ENCODE assay signal across 8 cellular contexts in genomic region chr11:4094348-4095291, GRCh38. TPM values are rescaled to one million over a fixed set of nuclear protein-coding genes. Genes with fewer than 3 reads are reported as not detected.
DNase-seq lines count a peak whose midpoint lies in the region; ATAC-seq and TF ChIP-seq lines count a peak whose summit lies in the region.

Gene RRM1 (plus strand): TSS chr11:4094799. CDS start chr11:4095013, 214 bp downstream.

- peak within 1 kb of the TSS; percentile 83 for H3K27ac ChIP-seq in angular gyrus (ENCODE audit: low read depth, low read length)
- peak within 1 kb of the TSS; percentile 90 to 94 for H3K27ac ChIP-seq in prostate gland
- H3K27ac ChIP-seq in urinary bladder (ENCODE audit: low read depth) = peak within 1 kb of the TSS; percentile 89

- peak; percentile 95 to 98 for DNase-seq in NCI-H187 (lab: John Stamatoyannopoulos, UW)
- DNase-seq in T-helper 2 cell = peak; percentile 84 to 98 (median 92)
- DNase-seq in left ventricle myocardium superior = peak; percentile 94
- DNase-seq in prostate gland (ENCODE audit: low spot score) = peak; percentile 94

- peak; percentile 78 for TF ChIP-seq POLR2A in prostate gland (IDR thresholded peaks at IDR 0.05)

- H3K27me3 ChIP-seq in prostate gland (replicated peaks; ENCODE audit: insufficient read depth) = no peaks in the 10 kb centered on the region

- intact Hi-C loops in left ventricle myocardium superior (cut with micrococcal nuclease) (no loop called here), prostate gland (cut with DNase I) (no loop called here)

- H3K36me3 ChIP-seq in prostate gland = peaks cover 0 to 4% of the 10 kb centered on the region in 2 donors
- no peaks in the 10 kb centered on the region for H3K36me3 ChIP-seq in urinary bladder (ENCODE audit: insufficient read depth)

- under 1% methylated on average over 58 of the region's 74 CpGs for WGBS in prostate gland
- under 1% methylated on average over 74 of the region's 74 CpGs for WGBS in urinary bladder

- H3K9me3 ChIP-seq in prostate gland = no peaks in the 10 kb centered on the region

- ATAC-seq in GM18498 (IDR thresholded peaks at IDR 0.05; ENCODE audit: unreplicated experiment) (peak; percentile 93), HG02938 (IDR thresholded peaks at IDR 0.05; ENCODE audit: unreplicated experiment) (peak; percentile 93), left ventricle myocardium superior (peak; percentile 99)

- H3K4me1 ChIP-seq in prostate gland (replicated peaks) (no peaks in the 10 kb centered on the region), urinary bladder (ENCODE audit: insufficient read depth) (peaks cover 1% of the 10 kb centered on the region)

- TF ChIP-seq CTCF in prostate gland (IDR thresholded peaks at IDR 0.05) = no peak

- peak within 1 kb of the TSS; percentile 64 to 80 for H3K4me3 ChIP-seq in prostate gland
- peak within 1 kb of the TSS; percentile 64 for H3K4me3 ChIP-seq in urinary bladder (ENCODE audit: low read depth, low read length)

RNA-seq across cellular contexts. Expression of gene RRM1, which starts in this region (rescaled TPM):
- total RNA-seq in left ventricle myocardium superior (28.5 TPM), prostate gland (10 to 100 TPM; 32.6 to 61.8 TPM), urinary bladder (72.5 TPM)
- 28.7 TPM for polyA plus RNA-seq in urinary bladder

Comparison
In these comparisons a context has a peak if more than half of its experiments do, and no peak if none do; other contexts are left out.
1. Peak in every context shown above with its lines: DNase-seq, ATAC-seq, H3K4me3 ChIP-seq and H3K27ac ChIP-seq.